In genomic region chrX:72889740-72890139, GRCh38 we compare ENCODE assay signal across 11 cellular contexts. TPM values are rescaled to one million over a fixed set of nuclear protein-coding genes. Genes with fewer than 3 reads are reported as not detected.
"Had no signal": no experiment of that assay in that cellular context is flagged by ENCODE, and none has a peak within 500 bp of the region (broad histone marks: within the 10 kb centered on the region; RNA-seq: fewer than 3 reads in every experiment).

No MANE protein-coding gene starts in this region.

RNA-seq across cellular contexts. Expression of gene FAM236C, which starts 22.7 kb away (rescaled TPM):
- total RNA-seq: OCI-LY7, PC-9, Peyer's patch, Right ventricle myocardium inferior, Right ventricle myocardium superior, RPMI7951, SJCRH30, SJSA1, SK-MEL-5, T-cell had no signal
- polyA plus RNA-seq: SK-N-SH had no signal

RNA-seq across cellular contexts. Expression of gene FAM236A, which starts 48.3 kb away (rescaled TPM):
- total RNA-seq: OCI-LY7, PC-9, Peyer's patch, Right ventricle myocardium inferior, Right ventricle myocardium superior, RPMI7951, SJCRH30, SJSA1, SK-MEL-5, T-cell had no signal
- polyA plus RNA-seq: SK-N-SH had no signal

RNA-seq across cellular contexts. Expression of gene DMRTC1, which starts 53.9 kb away (rescaled TPM):
- total RNA-seq: OCI-LY7, PC-9, Peyer's patch, Right ventricle myocardium inferior, Right ventricle myocardium superior, RPMI7951, SJCRH30, SJSA1, SK-MEL-5 had no signal
- polyA plus RNA-seq: SK-N-SH had no signal
